16 cellular contexts compared by ENCODE assay signal in the genomic region with DNA sequence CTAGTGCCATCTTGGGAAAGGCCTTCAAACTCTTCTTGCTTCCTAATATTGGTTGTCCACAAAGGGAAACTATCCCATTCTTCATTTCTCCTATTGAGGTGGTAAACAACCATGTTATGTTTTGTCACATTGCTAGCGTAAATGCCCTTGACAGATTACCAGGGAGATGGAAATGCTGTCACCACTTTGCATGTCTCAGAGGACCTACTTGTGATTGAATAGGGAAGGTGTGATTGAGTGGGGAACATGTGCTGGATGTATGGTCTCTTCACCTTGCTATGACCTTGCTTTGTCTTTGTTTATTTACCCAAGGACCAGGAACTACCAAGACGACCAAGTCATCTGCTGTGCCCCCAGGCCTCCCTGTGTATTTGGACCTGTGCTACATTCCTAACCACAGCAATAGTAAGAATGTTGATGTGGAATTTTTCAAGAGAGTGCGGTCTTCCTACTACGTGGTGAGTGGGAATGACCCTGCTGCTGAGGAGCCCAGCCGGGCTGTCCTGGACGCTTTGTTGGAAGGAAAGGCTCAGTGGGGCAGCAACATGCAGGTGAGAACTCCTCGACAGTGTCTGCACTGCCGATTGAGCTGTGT.
A peak's percentile ranks its signal among the peaks of the same experiment; 100 is the strongest.
DNase-seq lines count a peak whose midpoint lies in the region; FAIRE-seq and TF ChIP-seq lines count a peak whose summit lies in the region.
"Had no signal": no experiment of that assay in that cellular context is flagged by ENCODE, and none has a peak within 500 bp of the region (broad histone marks: within the 10 kb centered on the region; RNA-seq: fewer than 3 reads in every experiment).

No MANE protein-coding gene starts in this region.

- CTCF ChIA-PET in endothelial cell of umbilical vein (lab: Charles Lee) = no interaction called here
- CTCF ChIA-PET in PC-9 (lab: Charles Lee) = no interaction called here

- BruUV-seq in endothelial cell of umbilical vein (replicated peaks; lab: Mats Ljungman, UMichigan) (no TSS peak), PC-9 (replicated peaks; lab: Mats Ljungman, UMichigan) (no TSS peak)

- H4K20me1 ChIP-seq in endothelial cell of umbilical vein (replicated peaks; ENCODE audit: control insufficient read depth, extremely low read depth, insufficient read depth, low read length) = no peaks in the 10 kb centered on the region
- no peaks in the 10 kb centered on the region for H4K20me1 ChIP-seq in PC-9 (ENCODE audit: insufficient read depth)

- TF ChIP-seq CTCF in endothelial cell of umbilical vein (IDR thresholded peaks at IDR 0.05; ENCODE audit: extremely low read depth in 1 of 2, insufficient read depth in 1 of 2, low read depth in 1 of 2, low read length in 2 of 2) (no peak), PC-9 (conservative IDR thresholded peaks at IDR 0.05) (no peak)

- no peaks in the 10 kb centered on the region; the same call in 1 of the 2 replicates for H3F3A ChIP-seq in PC-9 (ENCODE audit: insufficient read depth, low read depth)

- H3K4me1 ChIP-seq in endothelial cell of umbilical vein (ENCODE audit: control insufficient read depth, extremely low read depth, insufficient read depth, low read length) = peaks cover under 1% of the 10 kb centered on the region
- no peaks in the 10 kb centered on the region for H3K4me1 ChIP-seq in PC-9 (replicated peaks; ENCODE audit: insufficient read depth)
- H3K4me1 ChIP-seq: Caco-2 had no signal

- DNase-seq in ELF-1 (ENCODE audit: low read depth, low spot score) (peak; percentile 48), amniotic epithelial cell (ENCODE audit: low read depth) (peak; percentile 15), endothelial cell of umbilical vein (ENCODE audit: low read depth, low spot score) (no peak), renal cortical epithelial cell (ENCODE audit: low read depth) (peak; percentile 50), iPS-NIHi11 (ENCODE audit: low spot score) (no peak), PC-9 (no peak), ecto neural progenitor cell (ENCODE audit: low spot score) (no peak), NAMALWA (ENCODE audit: low spot score) (no peak)
- DNase-seq: AML-193, Caco-2, MM.1S, NCI-H1417, NCI-H2029, NCI-H526 had no signal

- H3K27ac ChIP-seq in endothelial cell of umbilical vein (ENCODE audit: insufficient read depth, low read depth, low read length) (no peak overlapping the region), PC-9 (no peak overlapping the region)

- FAIRE-seq in endothelial cell of umbilical vein (lab: Jason Lieb, UNC) = peak; percentile 33
- FAIRE-seq: HepG2 had no signal

- intact Hi-C loops in endothelial cell of umbilical vein (cut with micrococcal nuclease) (no loop called here), PC-9 (cut with micrococcal nuclease; ENCODE audit: unreplicated experiment) (no loop called here)

- peaks cover 39 to 52% of the 10 kb centered on the region in 2 experiments for H3K36me3 ChIP-seq in endothelial cell of umbilical vein (ENCODE audit: control insufficient read depth in 2 of 2, extremely low read depth in 1 of 2, insufficient read depth in 2 of 2, low read length in 2 of 2)
- H3K36me3 ChIP-seq in PC-9 (ENCODE audit: low read depth) = peaks cover 31% of the 10 kb centered on the region

- H2AFZ ChIP-seq in endothelial cell of umbilical vein (ENCODE audit: low read depth, low read length) = no peak overlapping the region
- H2AFZ ChIP-seq in PC-9 = no peak overlapping the region
- H2AFZ ChIP-seq: GM23338 had no signal

- dilution Hi-C loops in endothelial cell of umbilical vein (cut with MboI; ENCODE audit: extremely low pct_ligation_motif_present, low sequenced_read_pairs) = no loop called here

- peaks cover 25% of the 10 kb centered on the region for H3K79me2 ChIP-seq in endothelial cell of umbilical vein (ENCODE audit: control insufficient read depth, insufficient read depth, low read length)
- no peaks in the 10 kb centered on the region for H3K79me2 ChIP-seq in PC-9 (ENCODE audit: low read depth)

- H3K27me3 ChIP-seq in endothelial cell of umbilical vein (ENCODE audit: control insufficient read depth in 2 of 2, insufficient read depth in 2 of 2, low read length in 2 of 2) (no peaks in the 10 kb centered on the region), PC-9 (ENCODE audit: insufficient read depth, low read depth) (no peaks in the 10 kb centered on the region)

- no peaks in the 10 kb centered on the region for H3K9me1 ChIP-seq in endothelial cell of umbilical vein (replicated peaks; ENCODE audit: control insufficient read depth, extremely low read depth, insufficient read depth, low read length)

- POLR2A ChIA-PET in endothelial cell of umbilical vein (lab: Charles Lee) = no interaction called here
- POLR2A ChIA-PET in PC-9 (lab: Charles Lee; ENCODE audit: unreplicated experiment) = no interaction called here

- H3K4me3 ChIP-seq in endothelial cell of umbilical vein (replicated peaks in 1 of 3; ENCODE audit: insufficient read depth in 1 of 3, low read depth in 1 of 3, low read length in 3 of 3) (no peak overlapping the region), PC-9 (no peak overlapping the region)
- H3K4me3 ChIP-seq: GM23338 had no signal

- H3K4me2 ChIP-seq in endothelial cell of umbilical vein (ENCODE audit: insufficient read depth, low read length) = no peak overlapping the region
- H3K4me2 ChIP-seq in PC-9 = no peak overlapping the region
- H3K4me2 ChIP-seq: GM23338 had no signal

- H3K9me3 ChIP-seq in endothelial cell of umbilical vein (replicated peaks; ENCODE audit: control insufficient read depth, insufficient read depth, low read length) (no peaks in the 10 kb centered on the region), PC-9 (ENCODE audit: insufficient read depth, low read depth) (no peaks in the 10 kb centered on the region)
- H3K9me3 ChIP-seq: Caco-2 had no signal

- H3K9me2 ChIP-seq in PC-9 (ENCODE audit: insufficient read depth) = no peaks in the 10 kb centered on the region

- H3K9ac ChIP-seq in endothelial cell of umbilical vein (replicated peaks; ENCODE audit: extremely low read depth, insufficient read depth, low read length) = no peak overlapping the region

- TF ChIP-seq POLR2A in endothelial cell of umbilical vein (IDR thresholded peaks at IDR 0.05; ENCODE audit: low read depth, low read length) = no peak

TF ChIP-seq in endothelial cell of umbilical vein, 7 proteins besides CTCF, POLR2A, EP300 and RAD21:
- no peak for TF ChIP-seq EZH2 (IDR thresholded peaks at IDR 0.05; ENCODE audit: borderline replicate concordance, low read depth, low read length, severe bottlenecking)
- no peak for TF ChIP-seq JUN (IDR thresholded peaks at IDR 0.05; ENCODE audit: borderline replicate concordance, insufficient read depth, insufficient read length, low read depth)
- TF ChIP-seq, protein P1, sequence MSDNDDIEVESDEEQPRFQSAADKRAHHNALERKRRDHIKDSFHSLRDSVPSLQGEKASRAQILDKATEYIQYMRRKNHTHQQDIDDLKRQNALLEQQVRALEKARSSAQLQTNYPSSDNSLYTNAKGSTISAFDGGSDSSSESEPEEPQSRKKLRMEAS (IDR thresholded peaks at IDR 0.05; ENCODE audit: insufficient read depth, insufficient read length) = no peak
- TF ChIP-seq POLR2AphosphoS5 (IDR thresholded peaks at IDR 0.05; ENCODE audit: insufficient read depth, low read depth, low read length) = no peak
- TF ChIP-seq FOS (IDR thresholded peaks at IDR 0.05; ENCODE audit: borderline replicate concordance, insufficient read depth, low read length) = no peak
- no peak for TF ChIP-seq MYC (IDR thresholded peaks at IDR 0.05; ENCODE audit: low read depth, low read length)
- TF ChIP-seq GATA2 (IDR thresholded peaks at IDR 0.05; ENCODE audit: insufficient read depth, insufficient read length, low read depth, low read length) = no peak

Comparison
In these comparisons a context has a peak if more than half of its experiments do, and no peak if none do; other contexts are left out.
1. DNase-seq: peak in ELF-1 (single experiment), amniotic epithelial cell (single experiment) and renal cortical epithelial cell (single experiment); none in endothelial cell of umbilical vein (single experiment), iPS-NIHi11 (single experiment), PC-9 (0 of 2), ecto neural progenitor cell (single experiment) and NAMALWA (single experiment).